30 cellular contexts compared by ENCODE assay signal in genomic region chr11:223026-223789, GRCh38. TPM values are rescaled to one million over a fixed set of nuclear protein-coding genes. Genes with fewer than 3 reads are reported as not detected.
A peak's percentile ranks its signal among the peaks of the same experiment; 100 is the strongest.
DNase-seq lines count a peak whose midpoint lies in the region; ATAC-seq and TF ChIP-seq lines count a peak whose summit lies in the region.
"Had no signal": no experiment of that assay in that cellular context is flagged by ENCODE, and none has a peak within 500 bp of the region (broad histone marks: within the 10 kb centered on the region; RNA-seq: fewer than 3 reads in every experiment).

No MANE protein-coding gene starts in this region.

- no peak overlapping the region for H2BK120ac ChIP-seq in IMR-90 (ENCODE audit: low read depth, low read length)

- H3K23ac ChIP-seq in IMR-90 (ENCODE audit: low read depth, low read length): no peak overlapping the region

- H2AK9ac ChIP-seq in IMR-90 (replicated peaks; ENCODE audit: low read depth, low read length, poor library complexity): no peak overlapping the region

- no peak overlapping the region for H2BK15ac ChIP-seq in IMR-90 (ENCODE audit: low read depth, low read length)

- ATAC-seq in activated CD4-positive, alpha-beta T cell treated with anti-CD3 and anti-CD28 coated beads for 36 hours: no peak
- ATAC-seq in IMR-90 (ENCODE audit: low read depth) (peak; percentile 61), GM21737 (IDR thresholded peaks at IDR 0.05; ENCODE audit: unreplicated experiment) (no peak)
- ATAC-seq: activated T-cell treated with anti-CD3 and anti-CD28 coated beads, Interleukin-2, amount 50 U/mL, for 4 hours; stimulated activated naive CD8-positive, alpha-beta T cell treated with anti-CD3 and anti-CD28 coated beads, Interleukin-15, Interleukin-2, amounts not matched to agents 100 U/mL and 50 U/mL, for 24 hours; T-helper 17 cell had no signal

- peaks cover 3% of the 10 kb centered on the region; the same call in 1 of the 2 replicates for H3K4me1 ChIP-seq in IMR-90 (ENCODE audit: control insufficient read depth, insufficient read depth, low read length)
- no peaks in the 10 kb centered on the region for H3K4me1 ChIP-seq in esophagus squamous epithelium
- H3K4me1 ChIP-seq in transverse colon: no peaks in the 10 kb centered on the region
- H3K4me1 ChIP-seq: breast epithelium, Peyer's patch, prostate gland had no signal

- dilution Hi-C loops in IMR-90 (cut with HindIII; ENCODE audit: low sequenced_read_pairs, unreplicated experiment): no loop called here

- peak overlapping the region; percentile 34 for H3K27ac Mint-ChIP-seq in activated CD4-positive, alpha-beta T cell treated with anti-CD3 and anti-CD28 coated beads, Interleukin-2, amount 10 ng/mL, durations not matched to agents 24 days and 14 days
- no peak overlapping the region for H3K27ac Mint-ChIP-seq in activated CD4-positive, alpha-beta T cell treated with anti-CD3 and anti-CD28 coated beads for 36 hours
- H3K27ac Mint-ChIP-seq: activated naive CD8-positive, alpha-beta T cell treated with anti-CD3 and anti-CD28 coated beads, Interleukin-2, amount 10 ng/mL, durations not matched to agents 7 days and 5 days; nephron; T-helper 17 cell had no signal

- no peak overlapping the region for H3K9ac ChIP-seq in IMR-90 (ENCODE audit: low read depth, low read length)
- H3K9ac ChIP-seq: KMS-11 had no signal

- H3K9me1 ChIP-seq in IMR-90 (ENCODE audit: insufficient read depth, low read length): no peaks in the 10 kb centered on the region

- BruUV-seq in IMR-90 (replicated peaks; lab: Mats Ljungman, UMichigan): no TSS peak

- no peak for DNase-seq in activated CD4-positive, alpha-beta T cell treated with anti-CD3 and anti-CD28 coated beads, Interleukin-2, amount 10 ng/mL, durations not matched to agents 24 days and 14 days
- DNase-seq in activated CD4-positive, alpha-beta T cell treated with anti-CD3 and anti-CD28 coated beads for 36 hours: no peak
- DNase-seq in IMR-90 (peak; percentile 56), esophagus squamous epithelium (lab: John Stamatoyannopoulos, UW) (no peak), posterior vena cava (ENCODE audit: low spot score) (peak; percentile 61), transverse colon (no peak), NCI-H146 treated with DMSO at 0.1 percent for 48 hours (lab: John Stamatoyannopoulos, UW; ENCODE audit: unreplicated experiment) (no peak)
- DNase-seq: activated naive CD8-positive, alpha-beta T cell treated with anti-CD3 and anti-CD28 coated beads, Interleukin-2, amount 10 ng/mL, durations not matched to agents 7 days and 5 days; activated T-cell treated with anti-CD3 and anti-CD28 coated beads, Interleukin-2, amount 50 U/mL, for 4 hours; AML-193; DND-41; midbrain; NCI-H187; NK-92 treated with Interleukin-12 subunit alpha and Interleukin-12 subunit beta, amount 100 ng/mL, for 24 hours; stimulated activated CD4-positive, alpha-beta T cell treated with anti-CD3 and anti-CD28 coated beads, Interleukin-2, amount 100 ng/mL, for 24 hours; stimulated activated naive CD8-positive, alpha-beta T cell treated with anti-CD3 and anti-CD28 coated beads, Interleukin-15, Interleukin-2, amounts not matched to agents 100 U/mL and 50 U/mL, for 24 hours; T-helper 17 cell had no signal

- H2AFZ ChIP-seq in IMR-90 (replicated peaks; ENCODE audit: low read length, poor library complexity): no peak overlapping the region

- H3K27me3 ChIP-seq in IMR-90 (ENCODE audit: control insufficient read depth, insufficient read depth, low read length) (no peaks in the 10 kb centered on the region), esophagus squamous epithelium (no peaks in the 10 kb centered on the region), transverse colon (no peaks in the 10 kb centered on the region)
- H3K27me3 ChIP-seq: breast epithelium, Peyer's patch, upper lobe of left lung had no signal

- H3K27me3 Mint-ChIP-seq in activated CD4-positive, alpha-beta T cell treated with anti-CD3 and anti-CD28 coated beads, Interleukin-2, amount 10 ng/mL, durations not matched to agents 24 days and 14 days: no peaks in the 10 kb centered on the region
- H3K27me3 Mint-ChIP-seq in activated CD4-positive, alpha-beta T cell treated with anti-CD3 and anti-CD28 coated beads for 36 hours: no peaks in the 10 kb centered on the region
- H3K27me3 Mint-ChIP-seq: activated naive CD8-positive, alpha-beta T cell treated with anti-CD3 and anti-CD28 coated beads, Interleukin-2, amount 10 ng/mL, durations not matched to agents 7 days and 5 days; T-helper 17 cell had no signal

- no peak overlapping the region for H3K18ac ChIP-seq in IMR-90 (ENCODE audit: low read depth, low read length)

- no peak overlapping the region for H3K4me3 ChIP-seq in IMR-90 (ENCODE audit: insufficient read depth, low read depth, low read length)
- H3K4me3 ChIP-seq in esophagus squamous epithelium: no peak overlapping the region
- H3K4me3 ChIP-seq in transverse colon: no peak overlapping the region
- H3K4me3 ChIP-seq: breast epithelium, Peyer's patch, prostate gland, skin epidermis, upper lobe of left lung had no signal

- POLR2A ChIA-PET in activated CD4-positive, alpha-beta T cell treated with anti-CD3 and anti-CD28 coated beads for 36 hours (lab: Charles Lee): no interaction called here
- POLR2A ChIA-PET in IMR-90 (lab: Charles Lee; ENCODE audit: unreplicated experiment): no interaction called here

- H4K8ac ChIP-seq in IMR-90 (ENCODE audit: low read depth in 2 of 2, low read length in 2 of 2): no peak overlapping the region

- no peak for TF ChIP-seq POLR2A in IMR-90 (IDR thresholded peaks at IDR 0.05; ENCODE audit: low read depth, low read length)
- no peak for TF ChIP-seq POLR2A in esophagus squamous epithelium (IDR thresholded peaks at IDR 0.05)
- TF ChIP-seq POLR2A in transverse colon (IDR thresholded peaks at IDR 0.05): no peak

- H3K4me3 Mint-ChIP-seq in activated CD4-positive, alpha-beta T cell treated with anti-CD3 and anti-CD28 coated beads, Interleukin-2, amount 10 ng/mL, durations not matched to agents 24 days and 14 days: no peak overlapping the region
- H3K4me3 Mint-ChIP-seq in activated CD4-positive, alpha-beta T cell treated with anti-CD3 and anti-CD28 coated beads for 36 hours: no peak overlapping the region
- H3K4me3 Mint-ChIP-seq: activated naive CD8-positive, alpha-beta T cell treated with anti-CD3 and anti-CD28 coated beads, Interleukin-2, amount 10 ng/mL, durations not matched to agents 7 days and 5 days; activated T-cell treated with anti-CD3 and anti-CD28 coated beads, Interleukin-2, amount 50 U/mL, for 4 hours; nephron; T-helper 17 cell had no signal

- peaks cover 16% of the 10 kb centered on the region for H3K36me3 ChIP-seq in IMR-90 (ENCODE audit: control insufficient read depth, insufficient read depth, low read length)
- H3K36me3 ChIP-seq in esophagus squamous epithelium: peaks cover 0 to 49% (median 0%) of the 10 kb centered on the region in 3 donors
- H3K36me3 ChIP-seq in transverse colon: no peaks in the 10 kb centered on the region
- H3K36me3 ChIP-seq: breast epithelium, prostate gland had no signal

- no peak overlapping the region for H3K4me2 ChIP-seq in IMR-90 (ENCODE audit: low read depth, low read length)
- H3K4me2 ChIP-seq: KMS-11 had no signal

- H3K9me3 ChIP-seq in IMR-90 (ENCODE audit: control insufficient read depth, insufficient read depth, low read length): no peaks in the 10 kb centered on the region
- no peaks in the 10 kb centered on the region for H3K9me3 ChIP-seq in esophagus squamous epithelium
- no peaks in the 10 kb centered on the region for H3K9me3 ChIP-seq in transverse colon
- H3K9me3 ChIP-seq: breast epithelium, Peyer's patch, prostate gland, upper lobe of left lung had no signal

- CTCF ChIA-PET in activated CD4-positive, alpha-beta T cell treated with anti-CD3 and anti-CD28 coated beads for 36 hours (lab: Charles Lee): interaction anchor here (1.7 kb wide), 1 partner anchor 27 kb away, joined by 6 read pairs; no protein-coding TSS in a partner anchor
- CTCF ChIA-PET in IMR-90 (lab: Yijun Ruan, JAX): no interaction called here

- H3K79me1 ChIP-seq in IMR-90 (ENCODE audit: low read depth in 1 of 2, low read length in 2 of 2): peaks cover 8 to 22% of the 10 kb centered on the region in 2 experiments; a peak in 3 of 4 replicates

- no peak overlapping the region for H2AK5ac ChIP-seq in IMR-90 (ENCODE audit: low read depth, low read length)

- H2BK20ac ChIP-seq in IMR-90 (ENCODE audit: low read depth, low read length): no peak overlapping the region

- 55% methylated on average over 10 of the region's 16 CpGs; no CpG with 5 or more reads in 1 of the 2 experiments for WGBS in IMR-90 (ENCODE audit: extremely low coverage in 2 of 2, insufficient read length in 1 of 2), 2 experiments
- WGBS in esophagus squamous epithelium, 2 donors: 59 to 78% methylated on average over 14 to 16 of the region's 16 CpGs
- WGBS in transverse colon (ENCODE audit: low coverage in 1 of 2), 2 donors: 87 to 91% methylated on average over 7 to 16 of the region's 16 CpGs

- H3K9me3 Mint-ChIP-seq in activated CD4-positive, alpha-beta T cell treated with anti-CD3 and anti-CD28 coated beads, Interleukin-2, amount 10 ng/mL, durations not matched to agents 24 days and 14 days: no peaks in the 10 kb centered on the region
- no peaks in the 10 kb centered on the region for H3K9me3 Mint-ChIP-seq in activated CD4-positive, alpha-beta T cell treated with anti-CD3 and anti-CD28 coated beads for 36 hours (ENCODE audit: low read depth)
- H3K9me3 Mint-ChIP-seq: activated naive CD8-positive, alpha-beta T cell treated with anti-CD3 and anti-CD28 coated beads, Interleukin-2, amount 10 ng/mL, durations not matched to agents 7 days and 5 days; activated T-cell treated with anti-CD3 and anti-CD28 coated beads, Interleukin-2, amount 50 U/mL, for 4 hours; nephron had no signal

- no peak overlapping the region for H3K14ac ChIP-seq in IMR-90 (replicated peaks; ENCODE audit: low read depth, low read length)

- H3K36me3 Mint-ChIP-seq in activated CD4-positive, alpha-beta T cell treated with anti-CD3 and anti-CD28 coated beads, Interleukin-2, amount 10 ng/mL, durations not matched to agents 24 days and 14 days (ENCODE audit: low read depth): peaks cover 4% of the 10 kb centered on the region
- peaks cover 4% of the 10 kb centered on the region for H3K36me3 Mint-ChIP-seq in activated CD4-positive, alpha-beta T cell treated with anti-CD3 and anti-CD28 coated beads for 36 hours (ENCODE audit: low read depth)
- H3K36me3 Mint-ChIP-seq: activated naive CD8-positive, alpha-beta T cell treated with anti-CD3 and anti-CD28 coated beads, Interleukin-2, amount 10 ng/mL, durations not matched to agents 7 days and 5 days had no signal

- H4K5ac ChIP-seq in IMR-90 (ENCODE audit: low read depth, low read length): no peak overlapping the region

- no peak for TF ChIP-seq EP300 in transverse colon (IDR thresholded peaks at IDR 0.05; ENCODE audit: low read depth)

- H3K56ac ChIP-seq in IMR-90 (ENCODE audit: extremely low read depth, insufficient read depth, low read length): no peak overlapping the region

- no peak overlapping the region for H2BK5ac ChIP-seq in IMR-90 (ENCODE audit: low read depth, low read length, poor library complexity, severe bottlenecking)

- H4K91ac ChIP-seq in IMR-90 (ENCODE audit: insufficient read depth, low read depth, low read length): no peak overlapping the region; the same call in 1 of the 2 replicates

- peaks cover 3% of the 10 kb centered on the region; the same call in 1 of the 2 replicates for H4K20me1 ChIP-seq in IMR-90 (ENCODE audit: insufficient read depth, low read length)

- intact Hi-C loops in activated CD4-positive, alpha-beta T cell treated with anti-CD3 and anti-CD28 coated beads, Interleukin-2, amount 10 ng/mL, durations not matched to agents 24 days and 14 days (cut with micrococcal nuclease): no loop called here
- intact Hi-C loops in activated CD4-positive, alpha-beta T cell treated with anti-CD3 and anti-CD28 coated beads for 36 hours (cut with DNase I, micrococcal nuclease): no loop called here
- intact Hi-C loops in IMR-90 (cut with micrococcal nuclease): no loop called here
- intact Hi-C loops in esophagus squamous epithelium (cut with DNase I): no loop called here
- intact Hi-C loops in posterior vena cava (cut with DNase I): no loop called here
- intact Hi-C loops in transverse colon (cut with DNase I; ENCODE audit: low total_unique reads): no loop called here

- TF ChIP-seq CTCF in IMR-90 (conservative IDR thresholded peaks at IDR 0.05; ENCODE audit: low read depth, low read length): no peak
- TF ChIP-seq CTCF in esophagus squamous epithelium (IDR thresholded peaks at IDR 0.05): no peak
- no peak for TF ChIP-seq CTCF in transverse colon (IDR thresholded peaks at IDR 0.05)

- peaks cover 8% of the 10 kb centered on the region for H3K4me1 Mint-ChIP-seq in activated CD4-positive, alpha-beta T cell treated with anti-CD3 and anti-CD28 coated beads, Interleukin-2, amount 10 ng/mL, durations not matched to agents 24 days and 14 days
- peaks cover 8% of the 10 kb centered on the region for H3K4me1 Mint-ChIP-seq in activated CD4-positive, alpha-beta T cell treated with anti-CD3 and anti-CD28 coated beads for 36 hours
- H3K4me1 Mint-ChIP-seq: nephron had no signal

- in situ Hi-C loops in IMR-90 (cut with MboI; ENCODE audit: low sequenced_read_pairs) (loop anchor here (10.0 kb wide), 1 partner anchor 62 kb away; the partner anchor contains the start of gene PGGHG), transverse colon (cut with MboI; ENCODE audit: low pct_ligation_motif_present in 1 of 4, low pct_unique_long_range_greater_than_20kb in 1 of 4, low sequenced_read_pairs in 3 of 4) (no loop called here)

- no peak overlapping the region for H3K4ac ChIP-seq in IMR-90 (ENCODE audit: low read depth, low read length)

- H3K27ac ChIP-seq in IMR-90 (ENCODE audit: insufficient read depth, low read length) (no peak overlapping the region), esophagus squamous epithelium (peak overlapping the region in 3 of 4 donors; percentile 31 to 64 (median 63)), transverse colon (no peak overlapping the region)
- H3K27ac ChIP-seq: 22Rv1, breast epithelium, KMS-11, prostate gland, skin epidermis, upper lobe of left lung had no signal

- TF ChIP-seq RAD21 in IMR-90 (IDR thresholded peaks at IDR 0.05; ENCODE audit: low read length): no peak

RNA-seq across cellular contexts. Expression of gene SIRT3, which starts 12.9 kb away (rescaled TPM):
- 16.5 and 17.6 TPM in 2 replicates for total RNA-seq in activated CD4-positive, alpha-beta T cell treated with anti-CD3 and anti-CD28 coated beads, Interleukin-2, amount 10 ng/mL, durations not matched to agents 24 days and 14 days
- 10 to 100 TPM; 19.6 to 23.3 TPM for total RNA-seq in activated CD4-positive, alpha-beta T cell treated with anti-CD3 and anti-CD28 coated beads for 36 hours
- 4.4 and 5.4 TPM in 2 replicates for total RNA-seq in IMR-90 (2012; rRNA removed)
- polyA plus RNA-seq in IMR-90 (2012; rRNA removed): 14.9 and 18.6 TPM in 2 replicates
- 14.3 and 15.8 TPM in 2 replicates for polyA plus RNA-seq in IMR-90 (2012; cell fraction: cytosol; rRNA removed)
- 73.8 and 141 TPM in 2 replicates for polyA plus RNA-seq in IMR-90 (2012; cell fraction: nucleus; rRNA removed; ENCODE audit: low replicate concordance)
- total RNA-seq in esophagus squamous epithelium: 1 to 10 TPM; 2.5 to 8.3 (median 6.1) TPM
- total RNA-seq in posterior vena cava: 10 to 100 TPM in 1 of 2 donors, 1 to 10 TPM in 1; 9.1 to 13.3 TPM
- total RNA-seq in transverse colon: 10 to 100 TPM in 3 of 4 donors, 1 to 10 TPM in 1; 7.2 to 27.9 (median 20.6) TPM

RNA-seq across cellular contexts. Expression of gene PSMD13, which starts 13.6 kb away (rescaled TPM):
- total RNA-seq in activated CD4-positive, alpha-beta T cell treated with anti-CD3 and anti-CD28 coated beads, Interleukin-2, amount 10 ng/mL, durations not matched to agents 24 days and 14 days: 272 and 275 TPM in 2 replicates
- 100 to 1,000 TPM; 134 to 212 TPM for total RNA-seq in activated CD4-positive, alpha-beta T cell treated with anti-CD3 and anti-CD28 coated beads for 36 hours
- total RNA-seq in IMR-90 (2012; rRNA removed) (217 and 232 TPM in 2 replicates), esophagus squamous epithelium (100 to 1,000 TPM in 2 of 4 donors, 10 to 100 TPM in 2; 46.4 to 116 (median 105) TPM), posterior vena cava (10 to 100 TPM; 83.2 to 89.6 TPM), transverse colon (10 to 100 TPM; 23.2 to 96.5 (median 52.2) TPM)
- polyA plus RNA-seq in IMR-90 (2012; rRNA removed): 177 and 185 TPM in 2 replicates
- 137 and 178 TPM in 2 replicates for polyA plus RNA-seq in IMR-90 (2012; cell fraction: cytosol; rRNA removed)
- 136 and 175 TPM in 2 replicates for polyA plus RNA-seq in IMR-90 (2012; cell fraction: nucleus; rRNA removed; ENCODE audit: low replicate concordance)

RNA-seq across cellular contexts. Expression of gene RIC8A, which starts 15.7 kb away (rescaled TPM):
- total RNA-seq in activated CD4-positive, alpha-beta T cell treated with anti-CD3 and anti-CD28 coated beads, Interleukin-2, amount 10 ng/mL, durations not matched to agents 24 days and 14 days: 118 and 128 TPM in 2 replicates
- 100 to 1,000 TPM; 104 to 124 TPM for total RNA-seq in activated CD4-positive, alpha-beta T cell treated with anti-CD3 and anti-CD28 coated beads for 36 hours
- total RNA-seq in IMR-90 (2012; rRNA removed) (114 and 129 TPM in 2 replicates), esophagus squamous epithelium (10 to 100 TPM; 48.3 to 71.1 (median 60.2) TPM), posterior vena cava (10 to 100 TPM; 73.8 to 87.5 TPM), transverse colon (100 to 1,000 TPM in 2 of 4 donors, 10 to 100 TPM in 2; 59.2 to 145 (median 93.8) TPM)
- polyA plus RNA-seq in IMR-90 (2012; rRNA removed): 188 and 193 TPM in 2 replicates
- 137 and 142 TPM in 2 replicates for polyA plus RNA-seq in IMR-90 (2012; cell fraction: cytosol; rRNA removed)
- 324 and 546 TPM in 2 replicates for polyA plus RNA-seq in IMR-90 (2012; cell fraction: nucleus; rRNA removed; ENCODE audit: low replicate concordance)

RNA-seq across cellular contexts. Expression of gene BET1L, which starts 16.0 kb away (rescaled TPM):
- 43.6 and 46.9 TPM in 2 replicates for total RNA-seq in activated CD4-positive, alpha-beta T cell treated with anti-CD3 and anti-CD28 coated beads, Interleukin-2, amount 10 ng/mL, durations not matched to agents 24 days and 14 days
- 10 to 100 TPM; 45.5 to 49.4 TPM for total RNA-seq in activated CD4-positive, alpha-beta T cell treated with anti-CD3 and anti-CD28 coated beads for 36 hours
- total RNA-seq in IMR-90 (2012; rRNA removed): 10.0 and 10.8 TPM in 2 replicates
- 82.8 and 90.7 TPM in 2 replicates for polyA plus RNA-seq in IMR-90 (2012; rRNA removed)
- 51.9 and 97.3 TPM in 2 replicates for polyA plus RNA-seq in IMR-90 (2012; cell fraction: cytosol; rRNA removed)
- polyA plus RNA-seq in IMR-90 (2012; cell fraction: nucleus; rRNA removed; ENCODE audit: low replicate concordance): 132 and 169 TPM in 2 replicates
- total RNA-seq in esophagus squamous epithelium: 10 to 100 TPM; 16.3 to 24.8 (median 17.1) TPM
- total RNA-seq in posterior vena cava: 10 to 100 TPM; 37.5 to 39.1 TPM
- 100 to 1,000 TPM in 1 of 4 donors, 10 to 100 TPM in 3; 31.8 to 111 (median 36.6) TPM for total RNA-seq in transverse colon

RNA-seq across cellular contexts. Expression of gene SCGB1C1, which starts 30.3 kb away (rescaled TPM):
- total RNA-seq in activated CD4-positive, alpha-beta T cell treated with anti-CD3 and anti-CD28 coated beads, Interleukin-2, amount 10 ng/mL, durations not matched to agents 24 days and 14 days: not detected in 2 replicates
- not detected for total RNA-seq in activated CD4-positive, alpha-beta T cell treated with anti-CD3 and anti-CD28 coated beads for 36 hours
- total RNA-seq in IMR-90 (2012; rRNA removed) (not detected in 2 replicates), esophagus squamous epithelium (not detected), posterior vena cava (not detected), transverse colon (not detected)
- not detected in 2 replicates for polyA plus RNA-seq in IMR-90 (2012; rRNA removed)
- polyA plus RNA-seq in IMR-90 (2012; cell fraction: cytosol; rRNA removed): not detected in 2 replicates
- polyA plus RNA-seq in IMR-90 (2012; cell fraction: nucleus; rRNA removed; ENCODE audit: low replicate concordance): not detected in 2 replicates
- total RNA-seq: activated naive CD8-positive, alpha-beta T cell treated with anti-CD3 and anti-CD28 coated beads, Interleukin-2, amount 10 ng/mL, durations not matched to agents 7 days and 5 days; activated T-cell treated with anti-CD3 and anti-CD28 coated beads, Interleukin-2, amount 50 U/mL, for 4 hours; breast epithelium; dermis microvascular lymphatic vessel endothelial cell; epithelial cell of proximal tubule; H7; HT-29; Peyer's patch; prostate gland; T-helper 17 cell; upper lobe of left lung had no signal

Comparison
In these comparisons a context has a peak if more than half of its experiments do, and no peak if none do; other contexts are left out.
1. DNase-seq: peak in IMR-90 (single experiment) and posterior vena cava (single experiment); none in activated CD4-positive, alpha-beta T cell treated with anti-CD3 and anti-CD28 coated beads, Interleukin-2, amount 10 ng/mL, durations not matched to agents 24 days and 14 days (single experiment), activated CD4-positive, alpha-beta T cell treated with anti-CD3 and anti-CD28 coated beads for 36 hours (single experiment), esophagus squamous epithelium (single experiment), transverse colon (single experiment) and NCI-H146 treated with DMSO at 0.1 percent for 48 hours (single experiment).
2. H3K27ac ChIP-seq: peak in esophagus squamous epithelium (3 of 4); none in IMR-90 (single experiment) and transverse colon (0 of 4).